In the genomic region with DNA sequence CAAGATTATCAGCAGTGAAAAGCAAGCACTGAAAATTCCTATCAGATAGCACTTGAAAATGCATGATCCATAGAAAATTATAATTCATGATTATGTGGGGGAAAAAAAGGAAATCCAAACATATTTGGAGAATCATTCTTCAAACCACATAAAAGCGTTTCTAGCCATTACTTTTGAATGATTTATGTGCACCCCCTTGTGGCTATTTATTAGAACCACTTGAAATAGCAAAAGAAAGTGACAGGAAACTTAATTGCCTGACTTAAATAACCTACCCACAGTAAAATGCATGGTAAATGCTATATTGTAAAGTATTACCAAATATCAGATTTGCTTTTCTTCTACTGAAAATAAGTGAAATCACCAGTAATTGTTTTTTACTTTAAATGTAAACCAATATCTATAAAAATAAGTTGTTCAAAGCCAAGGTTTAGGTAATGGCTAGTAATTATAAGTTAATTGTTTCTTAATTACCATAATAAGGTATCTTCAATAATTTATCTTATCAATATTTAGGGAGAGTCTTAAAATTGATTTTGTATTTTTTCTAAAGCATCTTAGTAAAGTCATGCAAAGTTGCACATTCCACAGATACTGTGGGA, we compare ENCODE assay signal across 8 cellular contexts.
DNase-seq lines count a peak whose midpoint lies in the region; ATAC-seq, FAIRE-seq and TF ChIP-seq lines count a peak whose summit lies in the region.

No MANE protein-coding gene starts in this region.

- H3K27ac Mint-ChIP-seq in HFFc6: no peak overlapping the region
- no peak overlapping the region for H3K27ac Mint-ChIP-seq in activated T-helper 1 cell treated with anti-CD3 and anti-CD28 coated beads, Interleukin-12 subunit alpha, Interleukin-12 subunit beta, Interleukin-2, Interleukin-4 antibody, amounts not matched to agents 30 ng/mL and 10 ng/mL and 1 ng/mL, durations not matched to agents 14 hours and 24 hours and 36 hours

- CTCF ChIA-PET in mammary epithelial cell (lab: Charles Lee; ENCODE audit: low non-redundant PET): no interaction called here

- in situ Hi-C loops in mammary epithelial cell (cut with MboI; ENCODE audit: low sequenced_read_pairs in 2 of 2): loop anchor here in 1 of 2 donors (10.0 kb wide), 2 partner anchors 81 to 171 kb away; a partner anchor contains a TSS

- H3K27ac ChIP-seq in mammary epithelial cell (ENCODE audit: insufficient read depth, low read depth, low read length): no peak overlapping the region

- H4K20me1 ChIP-seq in mammary epithelial cell (ENCODE audit: insufficient read depth, low read length): no peaks in the 10 kb centered on the region

- no peaks in the 10 kb centered on the region for H3K36me3 ChIP-seq in mammary epithelial cell (ENCODE audit: insufficient read depth, low read length)

- FAIRE-seq in D721Med (lab: Jason Lieb, UNC): peak; percentile 92

- no peak overlapping the region for H3K4me2 ChIP-seq in mammary epithelial cell (ENCODE audit: insufficient read depth, low read depth, low read length)

- no peaks in the 10 kb centered on the region for H3K36me3 Mint-ChIP-seq in HFFc6 (ENCODE audit: low read depth)
- no peaks in the 10 kb centered on the region for H3K36me3 Mint-ChIP-seq in activated T-helper 1 cell treated with anti-CD3 and anti-CD28 coated beads, Interleukin-12 subunit alpha, Interleukin-12 subunit beta, Interleukin-2, Interleukin-4 antibody, amounts not matched to agents 30 ng/mL and 10 ng/mL and 1 ng/mL, durations not matched to agents 14 hours and 24 hours and 36 hours (ENCODE audit: low read depth)

- H3K4me3 Mint-ChIP-seq in HFFc6: no peak overlapping the region
- no peak overlapping the region for H3K4me3 Mint-ChIP-seq in activated T-helper 1 cell treated with anti-CD3 and anti-CD28 coated beads, Interleukin-12 subunit alpha, Interleukin-12 subunit beta, Interleukin-2, Interleukin-4 antibody, amounts not matched to agents 30 ng/mL and 10 ng/mL and 1 ng/mL, durations not matched to agents 14 hours and 24 hours and 36 hours

- peak; percentile 73 for TF ChIP-seq CTCF in D721Med (IDR thresholded peaks at IDR 0.05; ENCODE audit: insufficient read depth, missing control alignments)
- peak; percentile 88 for TF ChIP-seq CTCF in HFFc6 (IDR thresholded peaks at IDR 0.05)
- peak; percentile 54 to 59 for TF ChIP-seq CTCF in mammary epithelial cell (conservative IDR thresholded peaks at IDR 0.05 in 1 of 2, IDR thresholded peaks at IDR 0.05 in 1 of 2; ENCODE audit: extremely low read depth in 1 of 2, insufficient read depth in 1 of 2, low read depth in 1 of 2, low read length in 2 of 2)

- H3K4me1 ChIP-seq in mammary epithelial cell (ENCODE audit: insufficient read depth, low read length): peaks cover 14% of the 10 kb centered on the region

- BruUV-seq in mammary epithelial cell (replicated peaks; lab: Mats Ljungman, UMichigan): no TSS peak

- H3K79me2 ChIP-seq in mammary epithelial cell (ENCODE audit: insufficient read depth, low read length): no peaks in the 10 kb centered on the region

- intact Hi-C loops in mammary epithelial cell (cut with micrococcal nuclease): loop anchor here (1.0 kb wide), 4 partner anchors 75 to 279 kb away; a partner anchor contains a TSS
- intact Hi-C loops in activated T-helper 1 cell treated with anti-CD3 and anti-CD28 coated beads, Interleukin-12 subunit alpha, Interleukin-12 subunit beta, Interleukin-2, Interleukin-4 antibody, amounts not matched to agents 30 ng/mL and 10 ng/mL and 1 ng/mL, durations not matched to agents 14 hours and 24 hours and 36 hours (cut with micrococcal nuclease): loop anchor here (2.0 kb wide), 1 partner anchor 279 kb away; no protein-coding TSS in a partner anchor

- H3K9me3 ChIP-seq in mammary epithelial cell (replicated peaks; ENCODE audit: insufficient read depth, low read length): no peaks in the 10 kb centered on the region

- H3K27me3 ChIP-seq in mammary epithelial cell (ENCODE audit: insufficient read depth, low read length): no peaks in the 10 kb centered on the region

- ATAC-seq in HG02610 (IDR thresholded peaks at IDR 0.05; ENCODE audit: unreplicated experiment): no peak

- no peak overlapping the region for H3K9ac ChIP-seq in mammary epithelial cell (ENCODE audit: insufficient read depth, low read length)

- DNase-seq in D721Med (ENCODE audit: insufficient read length, low spot score) (no peak), HFFc6 (peak; percentile 43), NCI-H69 (lab: John Stamatoyannopoulos, UW) (peak; percentile 72), mammary epithelial cell (peak; percentile 36), midbrain (lab: John Stamatoyannopoulos, UW) (peak; percentile 75)
- DNase-seq in activated CD8-positive, alpha-beta memory T cell treated with anti-CD3 and anti-CD28 coated beads, Interleukin-2, amount 50 U/mL, for 48 hours: no peak
- DNase-seq in activated T-helper 1 cell treated with anti-CD3 and anti-CD28 coated beads, Interleukin-12 subunit alpha, Interleukin-12 subunit beta, Interleukin-2, Interleukin-4 antibody, amounts not matched to agents 30 ng/mL and 10 ng/mL and 1 ng/mL, durations not matched to agents 14 hours and 24 hours and 36 hours (ENCODE audit: low spot score): no peak

- H3K4me3 ChIP-seq in mammary epithelial cell (replicated peaks in 1 of 3; ENCODE audit: insufficient read depth in 1 of 3, low read depth in 2 of 3, low read length in 3 of 3): no peak overlapping the region

- 0% methylated on average over 1 of the region's 1 CpG for WGBS in mammary epithelial cell (ENCODE audit: low coverage, missing lambda C conversion rate)

- dilution Hi-C loops in mammary epithelial cell (cut with HindIII; ENCODE audit: low sequenced_read_pairs): no loop called here

- H3K27me3 Mint-ChIP-seq in HFFc6 (ENCODE audit: insufficient read depth): no peaks in the 10 kb centered on the region
- H3K27me3 Mint-ChIP-seq in activated T-helper 1 cell treated with anti-CD3 and anti-CD28 coated beads, Interleukin-12 subunit alpha, Interleukin-12 subunit beta, Interleukin-2, Interleukin-4 antibody, amounts not matched to agents 30 ng/mL and 10 ng/mL and 1 ng/mL, durations not matched to agents 14 hours and 24 hours and 36 hours (ENCODE audit: insufficient read depth): no peaks in the 10 kb centered on the region

- no peaks in the 10 kb centered on the region for H3K9me3 Mint-ChIP-seq in HFFc6
- no peaks in the 10 kb centered on the region for H3K9me3 Mint-ChIP-seq in activated T-helper 1 cell treated with anti-CD3 and anti-CD28 coated beads, Interleukin-12 subunit alpha, Interleukin-12 subunit beta, Interleukin-2, Interleukin-4 antibody, amounts not matched to agents 30 ng/mL and 10 ng/mL and 1 ng/mL, durations not matched to agents 14 hours and 24 hours and 36 hours

- H3K4me1 Mint-ChIP-seq in HFFc6 (ENCODE audit: low read depth): peaks cover 10% of the 10 kb centered on the region; the same call in 1 of the 2 replicates
- no peaks in the 10 kb centered on the region for H3K4me1 Mint-ChIP-seq in activated T-helper 1 cell treated with anti-CD3 and anti-CD28 coated beads, Interleukin-12 subunit alpha, Interleukin-12 subunit beta, Interleukin-2, Interleukin-4 antibody, amounts not matched to agents 30 ng/mL and 10 ng/mL and 1 ng/mL, durations not matched to agents 14 hours and 24 hours and 36 hours (ENCODE audit: low read depth)

- H2AFZ ChIP-seq in mammary epithelial cell (ENCODE audit: low read depth, low read length): no peak overlapping the region

Comparison
In these comparisons a context has a peak if more than half of its experiments do, and no peak if none do; other contexts are left out.
1. DNase-seq: peak in HFFc6 (single experiment), NCI-H69 (single experiment), mammary epithelial cell (single experiment) and midbrain (single experiment); none in D721Med (single experiment), activated CD8-positive, alpha-beta memory T cell treated with anti-CD3 and anti-CD28 coated beads, Interleukin-2, amount 50 U/mL, for 48 hours (single experiment) and activated T-helper 1 cell treated with anti-CD3 and anti-CD28 coated beads, Interleukin-12 subunit alpha, Interleukin-12 subunit beta, Interleukin-2, Interleukin-4 antibody, amounts not matched to agents 30 ng/mL and 10 ng/mL and 1 ng/mL, durations not matched to agents 14 hours and 24 hours and 36 hours (single experiment).
2. Peak in every context shown above with its lines, with median percentiles within 50 percentile points of each other: CTCF ChIP-seq.